In the genomic region with DNA sequence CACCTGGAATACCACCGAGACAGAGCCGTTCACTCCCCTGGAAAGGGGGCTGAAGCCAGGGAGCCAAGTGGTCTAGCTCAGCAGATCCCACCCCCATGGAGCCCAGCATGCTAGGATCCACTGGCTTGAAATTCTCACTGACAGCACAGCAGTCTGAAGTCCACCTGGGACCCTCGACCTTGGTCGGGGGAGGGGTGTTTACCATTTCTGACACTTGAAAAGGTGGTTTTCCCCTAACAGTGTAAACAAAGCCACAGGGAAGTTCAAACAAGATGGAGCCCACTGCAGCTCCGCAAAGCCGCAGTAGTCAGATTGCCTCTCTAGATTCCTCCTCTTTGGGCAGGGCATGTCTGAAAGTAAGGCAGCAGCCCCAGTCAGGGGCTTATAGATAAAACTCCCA, we compare ENCODE assay signal across 25 cellular contexts.
DNase-seq lines count a peak whose midpoint lies in the region; ATAC-seq, FAIRE-seq and TF ChIP-seq lines count a peak whose summit lies in the region.
"Had no signal": no experiment of that assay in that cellular context is flagged by ENCODE, and none has a peak within 500 bp of the region (broad histone marks: within the 10 kb centered on the region; RNA-seq: fewer than 3 reads in every experiment).

No MANE protein-coding gene starts in this region.

- no peaks in the 10 kb centered on the region for H3K9me2 ChIP-seq in hepatocyte (replicated peaks; ENCODE audit: insufficient read depth)

- H3K4me3 ChIP-seq in HepG2 (replicated peaks in 1 of 3; ENCODE audit: insufficient read depth in 1 of 3, low read depth in 2 of 3, low read length in 3 of 3) = peak overlapping the region in 1 of 3 experiments; percentile 50; a peak in 2 of 6 replicates
- H3K4me3 ChIP-seq in right lobe of liver = no peak overlapping the region
- no peak overlapping the region for H3K4me3 ChIP-seq in mesenchymal stem cell (ENCODE audit: insufficient read depth in 1 of 2, low read depth in 1 of 2, low read length in 2 of 2)
- H3K4me3 ChIP-seq in uterus = no peak overlapping the region
- no peak overlapping the region for H3K4me3 ChIP-seq in hepatocyte
- H3K4me3 ChIP-seq: A549; BLaER1 treated with 17β-estradiol and CSF1 and Interleukin-3, amounts not matched to agents 10 nM and 100 nM; GM23338; HAP-1 had no signal

- CTCF ChIA-PET in HepG2 (lab: Yijun Ruan, JAX; ENCODE audit: low intra/inter-chr PET ratio, low total read pairs) = no interaction called here

- no peaks in the 10 kb centered on the region for H3K79me2 ChIP-seq in HepG2 (ENCODE audit: insufficient read depth, low read length)
- no peaks in the 10 kb centered on the region for H3K79me2 ChIP-seq in hepatocyte

- H2AK5ac ChIP-seq in mesenchymal stem cell (ENCODE audit: low read length, severe bottlenecking) = no peak overlapping the region

- TF ChIP-seq CTCF in HepG2 (CRISPR knock-in tag; IDR thresholded peaks at IDR 0.05) (no peak), right lobe of liver (IDR thresholded peaks at IDR 0.05) (no peak), uterus (IDR thresholded peaks at IDR 0.05) (no peak), hepatocyte (IDR thresholded peaks at IDR 0.05; ENCODE audit: poor library complexity) (no peak)

- H3K4ac ChIP-seq in mesenchymal stem cell (ENCODE audit: low read depth in 1 of 2, low read length in 2 of 2) = no peak overlapping the region

- H3K4me2 ChIP-seq in HepG2 (ENCODE audit: low read depth, low read length) (peak overlapping the region; percentile 65), mesenchymal stem cell (ENCODE audit: low read length, poor library complexity, severe bottlenecking) (no peak overlapping the region), hepatocyte (no peak overlapping the region)
- H3K4me2 ChIP-seq: A549; BLaER1 treated with 17β-estradiol and CSF1 and Interleukin-3, amounts not matched to agents 10 nM and 100 nM; GM23338 had no signal

- no peak overlapping the region for H4K8ac ChIP-seq in mesenchymal stem cell (ENCODE audit: low read length)

- TF ChIP-seq RAD21 in HepG2 (CRISPR knock-in tag; IDR thresholded peaks at IDR 0.05) = 0 out of 2 replicates have a peak, but pooled peaks have one; percentile 13

- 43% methylated on average over 4 of the region's 6 CpGs for WGBS in HepG2 (ENCODE audit: low lambda C conversion rate)
- WGBS in right lobe of liver (ENCODE audit: insufficient coverage, low coverage, low lambda C conversion rate, missing lambda C conversion rate) = 73% methylated on average over 6 of the region's 6 CpGs
- 98% methylated on average over 6 of the region's 6 CpGs for WGBS in mesenchymal stem cell
- 64% methylated on average over 6 of the region's 6 CpGs for WGBS in hepatocyte (ENCODE audit: low lambda C conversion rate, missing lambda C conversion rate)

- TF ChIP-seq POLR2A in HepG2 (IDR thresholded peaks at IDR 0.05; ENCODE audit: insufficient read depth in 1 of 2, low read depth in 2 of 2, low read length in 2 of 2) (no peak), right lobe of liver (IDR thresholded peaks at IDR 0.05) (no peak), uterus (IDR thresholded peaks at IDR 0.05) (no peak)

- no peak overlapping the region for H4K91ac ChIP-seq in mesenchymal stem cell (ENCODE audit: low read length)

- no peak overlapping the region for H3K9ac ChIP-seq in HepG2 (ENCODE audit: insufficient read depth, low read depth, low read length)
- no peak overlapping the region for H3K9ac ChIP-seq in mesenchymal stem cell (ENCODE audit: low read length)
- H3K9ac ChIP-seq: BLaER1 treated with 17β-estradiol and CSF1 and Interleukin-3, amounts not matched to agents 10 nM and 100 nM had no signal

- peak overlapping the region; percentile 30 for H2BK15ac ChIP-seq in mesenchymal stem cell (ENCODE audit: low read depth, poor library complexity, severe bottlenecking)

- peaks cover 26% of the 10 kb centered on the region for H3K4me1 ChIP-seq in HepG2 (ENCODE audit: insufficient read depth, low read length)
- no peaks in the 10 kb centered on the region for H3K4me1 ChIP-seq in right lobe of liver
- H3K4me1 ChIP-seq in mesenchymal stem cell (ENCODE audit: control insufficient read depth, insufficient read depth, low read depth, low read length) = no peaks in the 10 kb centered on the region
- H3K4me1 ChIP-seq in uterus = no peaks in the 10 kb centered on the region
- peaks cover 3% of the 10 kb centered on the region for H3K4me1 ChIP-seq in hepatocyte (ENCODE audit: insufficient read depth)
- H3K4me1 ChIP-seq: A549; BE2C; BLaER1 treated with 17β-estradiol and CSF1 and Interleukin-3, amounts not matched to agents 10 nM and 100 nM; HAP-1 had no signal

- H3K14ac ChIP-seq in mesenchymal stem cell (ENCODE audit: low read length in 2 of 2) = no peak overlapping the region

- H2AFZ ChIP-seq in HepG2 (ENCODE audit: low read length) (peak overlapping the region; percentile 70), mesenchymal stem cell (ENCODE audit: low read depth, low read length) (no peak overlapping the region), hepatocyte (no peak overlapping the region)
- H2AFZ ChIP-seq: GM23338 had no signal

- H3K9me3 ChIP-seq in HepG2 (ENCODE audit: low read length) (no peaks in the 10 kb centered on the region), right lobe of liver (no peaks in the 10 kb centered on the region), mesenchymal stem cell (ENCODE audit: control insufficient read depth, low read length) (peaks cover 3% of the 10 kb centered on the region), uterus (no peaks in the 10 kb centered on the region), hepatocyte (ENCODE audit: low read depth) (peaks cover 5% of the 10 kb centered on the region)
- H3K9me3 ChIP-seq: A549, BE2C, HAP-1 had no signal

- H2BK120ac ChIP-seq in mesenchymal stem cell (ENCODE audit: low read depth, low read length) = no peak overlapping the region

- H3K79me1 ChIP-seq in mesenchymal stem cell (replicated peaks; ENCODE audit: low read length, poor library complexity, severe bottlenecking) = peaks cover 3% of the 10 kb centered on the region

- no peak overlapping the region for H2BK12ac ChIP-seq in mesenchymal stem cell (ENCODE audit: low read length in 2 of 2)

- POLR2A ChIA-PET in HepG2 (lab: Yijun Ruan, JAX) = interaction anchor here (1.2 to 1.6 kb wide), 2 partner anchors 18 to 85 kb away, joined by 3 to 7 read pairs; no protein-coding TSS in a partner anchor

- peak; percentile 70 for DNase-seq in HepG2 (ENCODE audit: low spot score)
- DNase-seq in right lobe of liver = no peak
- DNase-seq in NCI-H69 (lab: John Stamatoyannopoulos, UW) = peak; percentile 15
- DNase-seq in mesenchymal stem cell = no peak
- DNase-seq in uterus = no peak
- DNase-seq in NCI-H128 (lab: John Stamatoyannopoulos, UW; ENCODE audit: unreplicated experiment) = no peak
- no peak for DNase-seq in hepatocyte (ENCODE audit: low spot score)
- DNase-seq: 8988T; ACHN; AML-193; BE2C; CD4-positive, alpha-beta T cell; CD8-positive, alpha-beta memory T cell; DMS 273 treated with DMSO at 0.1 percent for 48 hours; DMS79; GF-D8; HFFc6 had no signal

- FAIRE-seq in HepG2 (lab: Jason Lieb, UNC) = peak; percentile 12
- FAIRE-seq: A549, D721Med, GM12891, GM18507, H54 had no signal

- in situ Hi-C loops in HepG2 (cut with HindIII; ENCODE audit: extremely low pct_ligation_motif_present, low pct_unique_long_range_greater_than_20kb) = no loop called here

- intact Hi-C loops in HepG2 (cut with micrococcal nuclease; ENCODE audit: unreplicated experiment) (no loop called here), right lobe of liver (cut with DNase I) (no loop called here), uterus (cut with DNase I; ENCODE audit: low total_unique reads) (no loop called here)

- no peak overlapping the region for H3K18ac ChIP-seq in mesenchymal stem cell (ENCODE audit: low read depth in 1 of 2, low read length in 2 of 2)

- H2BK5ac ChIP-seq in mesenchymal stem cell (ENCODE audit: low read depth, low read length, poor library complexity, severe bottlenecking) = no peak overlapping the region

- H4K20me1 ChIP-seq in HepG2 (ENCODE audit: insufficient read depth, low read length) (no peaks in the 10 kb centered on the region), hepatocyte (ENCODE audit: insufficient read depth, poor library complexity, severe bottlenecking) (no peaks in the 10 kb centered on the region)
- H4K20me1 ChIP-seq: BLaER1 treated with 17β-estradiol and CSF1 and Interleukin-3, amounts not matched to agents 10 nM and 100 nM had no signal

- H3K36me3 ChIP-seq in HepG2 (replicated peaks in 1 of 2; ENCODE audit: control insufficient read depth in 1 of 2, insufficient read depth in 2 of 2, low read length in 2 of 2) (no peaks in the 10 kb centered on the region), right lobe of liver (no peaks in the 10 kb centered on the region), mesenchymal stem cell (ENCODE audit: control insufficient read depth in 1 of 2, insufficient read depth in 2 of 2, low read depth in 1 of 2, low read length in 2 of 2) (no peaks in the 10 kb centered on the region), uterus (no peaks in the 10 kb centered on the region), hepatocyte (replicated peaks; ENCODE audit: insufficient read depth, low read depth) (no peaks in the 10 kb centered on the region)
- H3K36me3 ChIP-seq: BE2C; BLaER1 treated with 17β-estradiol and CSF1 and Interleukin-3, amounts not matched to agents 10 nM and 100 nM; HAP-1 had no signal

- no TSS peak for BruUV-seq in HepG2 (replicated peaks; lab: Mats Ljungman, UMichigan)

- H3K27ac ChIP-seq in HepG2 (ENCODE audit: extremely low read length, insufficient read depth, low read length) = peak overlapping the region; percentile 76
- no peak overlapping the region for H3K27ac ChIP-seq in right lobe of liver
- H3K27ac ChIP-seq in mesenchymal stem cell (ENCODE audit: low read length, poor library complexity, severe bottlenecking) = no peak overlapping the region
- no peak overlapping the region for H3K27ac ChIP-seq in uterus
- no peak overlapping the region for H3K27ac ChIP-seq in hepatocyte
- H3K27ac ChIP-seq: A549; BLaER1 treated with 17β-estradiol and CSF1 and Interleukin-3, amounts not matched to agents 10 nM and 100 nM had no signal

- no peaks in the 10 kb centered on the region for H3K27me3 ChIP-seq in HepG2 (ENCODE audit: control insufficient read depth in 1 of 2, insufficient read depth in 2 of 2, low read length in 2 of 2)
- H3K27me3 ChIP-seq in right lobe of liver = no peaks in the 10 kb centered on the region
- no peaks in the 10 kb centered on the region for H3K27me3 ChIP-seq in mesenchymal stem cell (ENCODE audit: control insufficient read depth in 1 of 2, insufficient read depth in 1 of 2, low read length in 2 of 2)
- H3K27me3 ChIP-seq in uterus = no peaks in the 10 kb centered on the region
- no peaks in the 10 kb centered on the region for H3K27me3 ChIP-seq in hepatocyte
- H3K27me3 ChIP-seq: BE2C; BLaER1 treated with 17β-estradiol and CSF1 and Interleukin-3, amounts not matched to agents 10 nM and 100 nM had no signal

- H3K23ac ChIP-seq in mesenchymal stem cell (ENCODE audit: low read length in 2 of 2) = no peak overlapping the region

- TF ChIP-seq EP300 in HepG2 (IDR thresholded peaks at IDR 0.05; ENCODE audit: low read depth in 2 of 2, low read length in 2 of 2) = peak in 1 of 2 experiments; percentile 76; a peak in 2 of 4 replicates
- peak; percentile 57; the same call in 1 of the 2 replicates for TF ChIP-seq EP300 in HepG2 (CRISPR knock-in tag; IDR thresholded peaks at IDR 0.05; ENCODE audit: borderline replicate concordance)

- ATAC-seq in HepG2 (peak; percentile 88), right lobe of liver (no peak)
- ATAC-seq: A549 had no signal

Comparison
In these comparisons a context has a peak if more than half of its experiments do, and no peak if none do; other contexts are left out.
1. DNase-seq: peak in HepG2 (single experiment) and NCI-H69 (single experiment); none in right lobe of liver (0 of 3), mesenchymal stem cell (single experiment), uterus (0 of 2), NCI-H128 (single experiment) and hepatocyte (single experiment).